ENCODE assay signal across 1 cellular context in the genomic region with DNA sequence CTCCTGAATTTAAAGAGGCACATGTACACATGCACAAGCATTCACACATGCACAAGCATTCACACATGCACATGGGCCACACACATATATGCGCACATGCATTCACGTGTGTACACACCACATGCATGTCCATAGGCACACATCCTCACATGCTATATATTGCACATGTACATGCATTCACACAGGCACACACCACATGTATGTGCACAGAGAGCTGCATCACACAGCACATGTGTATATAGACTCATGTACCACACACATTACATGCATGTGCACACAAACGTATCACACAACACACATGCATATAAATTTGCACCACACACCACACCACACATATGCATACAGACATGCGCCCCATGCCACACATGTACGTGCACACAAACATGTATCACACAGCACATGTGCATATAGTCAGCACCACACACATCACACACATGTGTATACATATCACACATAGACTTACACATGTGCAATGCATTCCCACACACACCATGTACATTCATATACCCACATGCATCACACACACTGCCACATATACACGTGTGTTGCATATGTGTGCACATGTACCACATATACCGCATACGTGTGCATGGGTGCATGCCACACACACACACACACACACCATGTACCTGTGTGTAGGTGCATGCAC.
TF ChIP-seq lines count a peak whose summit lies in the region.

No MANE protein-coding gene starts in this region.

TF ChIP-seq in H1, 55 proteins besides CTCF, POLR2A, EP300 and RAD21:
- TF ChIP-seq POLR2AphosphoS5 (IDR thresholded peaks at IDR 0.05; ENCODE audit: low read depth, low read length) (no peak), KDM4A (IDR thresholded peaks at IDR 0.05; ENCODE audit: low read depth, low read length, severe bottlenecking) (no peak), SAP30 (IDR thresholded peaks at IDR 0.05; ENCODE audit: insufficient read depth, insufficient replicate concordance, low read length) (no peak), GTF2F1 (IDR thresholded peaks at IDR 0.05; ENCODE audit: borderline replicate concordance, low read depth, low read length) (no peak), NANOG (IDR thresholded peaks at IDR 0.05; ENCODE audit: insufficient read depth, low read depth, low read length, poor library complexity, severe bottlenecking) (no peak), SIX5 (IDR thresholded peaks at IDR 0.05; ENCODE audit: low read depth, low read length) (no peak), EGR1 (IDR thresholded peaks at IDR 0.05; ENCODE audit: borderline replicate concordance, low read depth, low read length) (no peak), NRF1 (IDR thresholded peaks at IDR 0.05; ENCODE audit: low read depth, low read length) (no peak), JUN (IDR thresholded peaks at IDR 0.05; ENCODE audit: low read depth, low read length) (no peak), TAF7 (optimal IDR thresholded peaks at IDR 0.05; ENCODE audit: borderline replicate concordance, low read depth, low read length) (no peak), CHD1 (IDR thresholded peaks at IDR 0.05; ENCODE audit: low read depth, low read length) (no peak), RBBP5 (IDR thresholded peaks at IDR 0.05; ENCODE audit: borderline replicate concordance, low read depth, low read length) (no peak), CEBPB (IDR thresholded peaks at IDR 0.05; ENCODE audit: low read depth, low read length) (no peak), SRF (IDR thresholded peaks at IDR 0.05; ENCODE audit: low read depth, low read length) (no peak), POU5F1 (IDR thresholded peaks at IDR 0.05; ENCODE audit: low read depth, low read length) (no peak)
- TF ChIP-seq, protein P1, sequence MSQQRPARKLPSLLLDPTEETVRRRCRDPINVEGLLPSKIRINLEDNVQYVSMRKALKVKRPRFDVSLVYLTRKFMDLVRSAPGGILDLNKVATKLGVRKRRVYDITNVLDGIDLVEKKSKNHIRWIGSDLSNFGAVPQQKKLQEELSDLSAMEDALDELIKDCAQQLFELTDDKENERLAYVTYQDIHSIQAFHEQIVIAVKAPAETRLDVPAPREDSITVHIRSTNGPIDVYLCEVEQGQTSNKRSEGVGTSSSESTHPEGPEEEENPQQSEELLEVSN (IDR thresholded peaks at IDR 0.05): no peak
- TF ChIP-seq, protein P2, sequence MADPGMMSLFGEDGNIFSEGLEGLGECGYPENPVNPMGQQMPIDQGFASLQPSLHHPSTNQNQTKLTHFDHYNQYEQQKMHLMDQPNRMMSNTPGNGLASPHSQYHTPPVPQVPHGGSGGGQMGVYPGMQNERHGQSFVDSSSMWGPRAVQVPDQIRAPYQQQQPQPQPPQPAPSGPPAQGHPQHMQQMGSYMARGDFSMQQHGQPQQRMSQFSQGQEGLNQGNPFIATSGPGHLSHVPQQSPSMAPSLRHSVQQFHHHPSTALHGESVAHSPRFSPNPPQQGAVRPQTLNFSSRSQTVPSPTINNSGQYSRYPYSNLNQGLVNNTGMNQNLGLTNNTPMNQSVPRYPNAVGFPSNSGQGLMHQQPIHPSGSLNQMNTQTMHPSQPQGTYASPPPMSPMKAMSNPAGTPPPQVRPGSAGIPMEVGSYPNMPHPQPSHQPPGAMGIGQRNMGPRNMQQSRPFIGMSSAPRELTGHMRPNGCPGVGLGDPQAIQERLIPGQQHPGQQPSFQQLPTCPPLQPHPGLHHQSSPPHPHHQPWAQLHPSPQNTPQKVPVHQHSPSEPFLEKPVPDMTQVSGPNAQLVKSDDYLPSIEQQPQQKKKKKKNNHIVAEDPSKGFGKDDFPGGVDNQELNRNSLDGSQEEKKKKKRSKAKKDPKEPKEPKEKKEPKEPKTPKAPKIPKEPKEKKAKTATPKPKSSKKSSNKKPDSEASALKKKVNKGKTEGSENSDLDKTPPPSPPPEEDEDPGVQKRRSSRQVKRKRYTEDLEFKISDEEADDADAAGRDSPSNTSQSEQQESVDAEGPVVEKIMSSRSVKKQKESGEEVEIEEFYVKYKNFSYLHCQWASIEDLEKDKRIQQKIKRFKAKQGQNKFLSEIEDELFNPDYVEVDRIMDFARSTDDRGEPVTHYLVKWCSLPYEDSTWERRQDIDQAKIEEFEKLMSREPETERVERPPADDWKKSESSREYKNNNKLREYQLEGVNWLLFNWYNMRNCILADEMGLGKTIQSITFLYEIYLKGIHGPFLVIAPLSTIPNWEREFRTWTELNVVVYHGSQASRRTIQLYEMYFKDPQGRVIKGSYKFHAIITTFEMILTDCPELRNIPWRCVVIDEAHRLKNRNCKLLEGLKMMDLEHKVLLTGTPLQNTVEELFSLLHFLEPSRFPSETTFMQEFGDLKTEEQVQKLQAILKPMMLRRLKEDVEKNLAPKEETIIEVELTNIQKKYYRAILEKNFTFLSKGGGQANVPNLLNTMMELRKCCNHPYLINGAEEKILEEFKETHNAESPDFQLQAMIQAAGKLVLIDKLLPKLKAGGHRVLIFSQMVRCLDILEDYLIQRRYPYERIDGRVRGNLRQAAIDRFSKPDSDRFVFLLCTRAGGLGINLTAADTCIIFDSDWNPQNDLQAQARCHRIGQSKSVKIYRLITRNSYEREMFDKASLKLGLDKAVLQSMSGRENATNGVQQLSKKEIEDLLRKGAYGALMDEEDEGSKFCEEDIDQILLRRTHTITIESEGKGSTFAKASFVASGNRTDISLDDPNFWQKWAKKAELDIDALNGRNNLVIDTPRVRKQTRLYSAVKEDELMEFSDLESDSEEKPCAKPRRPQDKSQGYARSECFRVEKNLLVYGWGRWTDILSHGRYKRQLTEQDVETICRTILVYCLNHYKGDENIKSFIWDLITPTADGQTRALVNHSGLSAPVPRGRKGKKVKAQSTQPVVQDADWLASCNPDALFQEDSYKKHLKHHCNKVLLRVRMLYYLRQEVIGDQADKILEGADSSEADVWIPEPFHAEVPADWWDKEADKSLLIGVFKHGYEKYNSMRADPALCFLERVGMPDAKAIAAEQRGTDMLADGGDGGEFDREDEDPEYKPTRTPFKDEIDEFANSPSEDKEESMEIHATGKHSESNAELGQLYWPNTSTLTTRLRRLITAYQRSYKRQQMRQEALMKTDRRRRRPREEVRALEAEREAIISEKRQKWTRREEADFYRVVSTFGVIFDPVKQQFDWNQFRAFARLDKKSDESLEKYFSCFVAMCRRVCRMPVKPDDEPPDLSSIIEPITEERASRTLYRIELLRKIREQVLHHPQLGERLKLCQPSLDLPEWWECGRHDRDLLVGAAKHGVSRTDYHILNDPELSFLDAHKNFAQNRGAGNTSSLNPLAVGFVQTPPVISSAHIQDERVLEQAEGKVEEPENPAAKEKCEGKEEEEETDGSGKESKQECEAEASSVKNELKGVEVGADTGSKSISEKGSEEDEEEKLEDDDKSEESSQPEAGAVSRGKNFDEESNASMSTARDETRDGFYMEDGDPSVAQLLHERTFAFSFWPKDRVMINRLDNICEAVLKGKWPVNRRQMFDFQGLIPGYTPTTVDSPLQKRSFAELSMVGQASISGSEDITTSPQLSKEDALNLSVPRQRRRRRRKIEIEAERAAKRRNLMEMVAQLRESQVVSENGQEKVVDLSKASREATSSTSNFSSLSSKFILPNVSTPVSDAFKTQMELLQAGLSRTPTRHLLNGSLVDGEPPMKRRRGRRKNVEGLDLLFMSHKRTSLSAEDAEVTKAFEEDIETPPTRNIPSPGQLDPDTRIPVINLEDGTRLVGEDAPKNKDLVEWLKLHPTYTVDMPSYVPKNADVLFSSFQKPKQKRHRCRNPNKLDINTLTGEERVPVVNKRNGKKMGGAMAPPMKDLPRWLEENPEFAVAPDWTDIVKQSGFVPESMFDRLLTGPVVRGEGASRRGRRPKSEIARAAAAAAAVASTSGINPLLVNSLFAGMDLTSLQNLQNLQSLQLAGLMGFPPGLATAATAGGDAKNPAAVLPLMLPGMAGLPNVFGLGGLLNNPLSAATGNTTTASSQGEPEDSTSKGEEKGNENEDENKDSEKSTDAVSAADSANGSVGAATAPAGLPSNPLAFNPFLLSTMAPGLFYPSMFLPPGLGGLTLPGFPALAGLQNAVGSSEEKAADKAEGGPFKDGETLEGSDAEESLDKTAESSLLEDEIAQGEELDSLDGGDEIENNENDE (IDR thresholded peaks at IDR 0.05; ENCODE audit: insufficient replicate concordance, low read length): no peak
